In genomic region chr12:108838194-108839010, GRCh38 we compare ENCODE assay signal across 9 cellular contexts. TPM values are rescaled to one million over a fixed set of nuclear protein-coding genes. Genes with fewer than 3 reads are reported as not detected.
DNase-seq lines count a peak whose midpoint lies in the region; ATAC-seq and TF ChIP-seq lines count a peak whose summit lies in the region.
"Had no signal": no experiment of that assay in that cellular context is flagged by ENCODE, and none has a peak within 500 bp of the region (broad histone marks: within the 10 kb centered on the region; RNA-seq: fewer than 3 reads in every experiment).

No MANE protein-coding gene starts in this region.

- H3K36me3 ChIP-seq in H7 (replicated peaks; ENCODE audit: control insufficient read depth, insufficient read depth, low read length) = peaks cover 2% of the 10 kb centered on the region; the same call in 1 of the 2 replicates

- no TSS peak for BruUV-seq in Calu3 (replicated peaks; lab: Mats Ljungman, UMichigan)

- peaks cover 33% of the 10 kb centered on the region for H3K36me3 Mint-ChIP-seq in Calu3 (ENCODE audit: insufficient read depth, unreplicated experiment)
- H3K36me3 Mint-ChIP-seq in T-cell = peaks cover 20% of the 10 kb centered on the region

- H3K4me1 Mint-ChIP-seq in Calu3 (ENCODE audit: low read depth, unreplicated experiment) = peaks cover 65% of the 10 kb centered on the region
- H3K4me1 Mint-ChIP-seq in T-cell = peaks cover 32 to 46% (median 44%) of the 10 kb centered on the region in 3 donors

- DNase-seq in Calu3 = peak; percentile 94
- DNase-seq in HT1080 (ENCODE audit: low read depth) = peak; percentile 100
- DNase-seq in T-cell = peak; percentile 21 to 67 (median 42)
- peak; percentile 82 for DNase-seq in iPS DF 19.7 (ENCODE audit: low read depth, low spot score)
- peak; percentile 33 to 68 for DNase-seq in stimulated activated CD4-positive, alpha-beta T cell treated with anti-CD3 and anti-CD28 coated beads, Interleukin-12 subunit alpha, Interleukin-12 subunit beta, amount 100 ng/mL, for 24 hours (ENCODE audit: low read depth in 2 of 2)
- no peak for DNase-seq in H7

- H3K4me3 ChIP-seq in H7 (ENCODE audit: insufficient read depth, low read depth, low read length) = no peak overlapping the region

- no peaks in the 10 kb centered on the region for H3K27me3 ChIP-seq in H7 (ENCODE audit: control insufficient read depth, insufficient read depth, low read length)

- H3K9me3 Mint-ChIP-seq in Calu3 (ENCODE audit: low read depth, unreplicated experiment) = no peaks in the 10 kb centered on the region
- H3K9me3 Mint-ChIP-seq in T-cell = no peaks in the 10 kb centered on the region

- H3K27ac ChIP-seq in angular gyrus (ENCODE audit: low read depth, low read length) = peak overlapping the region; percentile 78

- H3K4me3 Mint-ChIP-seq in Calu3 (ENCODE audit: low read depth, unreplicated experiment) (peak overlapping the region; percentile 66), T-cell (peak overlapping the region; percentile 49 to 67 (median 57))

- POLR2A ChIA-PET in T-cell (lab: Charles Lee) = no interaction called here

- intact Hi-C loops in Calu3 (cut with micrococcal nuclease; ENCODE audit: unreplicated experiment) = loop anchor here (2.0 to 10.0 kb wide), 3 partner anchors 16 to 274 kb away; partner anchors contain the start of genes ALKBH2, ISCU, SART3 and UNG

- TF ChIP-seq CTCF in Calu3 (IDR thresholded peaks at IDR 0.05; ENCODE audit: unreplicated experiment) = no peak

- CTCF ChIA-PET in Calu3 (lab: Charles Lee) = interaction anchor here (0.5 to 1.3 kb wide), 4 partner anchors 9 to 326 kb away, joined by 3 to 5 read pairs (median 4); no protein-coding TSS in a partner anchor
- CTCF ChIA-PET in T-cell (lab: Charles Lee) = interaction anchor here in 1 of 2 donors (1.5 kb wide), 1 partner anchor 221 kb away, joined by 4 read pairs; no protein-coding TSS in a partner anchor

- peak overlapping the region; percentile 100 for H3K27ac Mint-ChIP-seq in Calu3 (ENCODE audit: unreplicated experiment)
- peak overlapping the region; percentile 94 for H3K27ac Mint-ChIP-seq in T-cell

- H3K27me3 Mint-ChIP-seq in Calu3 (ENCODE audit: unreplicated experiment) = no peaks in the 10 kb centered on the region
- no peaks in the 10 kb centered on the region for H3K27me3 Mint-ChIP-seq in T-cell

- ATAC-seq in GM21390 (IDR thresholded peaks at IDR 0.05; ENCODE audit: unreplicated experiment) = peak; percentile 99
- ATAC-seq in T-cell (replicated peaks in 1 of 4) = peak; percentile 84 to 99 (median 92)

RNA-seq across cellular contexts. Expression of gene SSH1, which starts 19.0 kb away (rescaled TPM):
- total RNA-seq in Calu3 (2022) (38.1 and 42.9 TPM in 2 replicates), T-cell (10 to 100 TPM; 21.8 to 40.1 (median 35.0) TPM)
- total RNA-seq in HT1080 (2014; rRNA removed; shearing (Covaris generic)) = 9.2 and 10.8 TPM in 2 replicates
- polyA plus RNA-seq in HT1080 (2015; cell fraction: cytosol; rRNA removed) = 11.6 and 13.7 TPM in 2 replicates
- 13.8 and 19.4 TPM in 2 replicates for polyA plus RNA-seq in HT1080 (2015; cell fraction: nucleus; rRNA removed)
- 6.1 and 8.7 TPM in 2 replicates for total RNA-seq in H7 (2014; rRNA removed; shearing (Covaris generic))

RNA-seq across cellular contexts. Expression of gene DAO, which starts 41.5 kb away (rescaled TPM):
- total RNA-seq in Calu3 (2022) = not detected in 2 replicates
- not detected in 2 replicates for total RNA-seq in HT1080 (2014; rRNA removed; shearing (Covaris generic))
- not detected in 2 replicates for polyA plus RNA-seq in HT1080 (2015; cell fraction: cytosol; rRNA removed)
- polyA plus RNA-seq in HT1080 (2015; cell fraction: nucleus; rRNA removed) = not detected in 2 replicates
- total RNA-seq in T-cell = not detected
- total RNA-seq in H7 (2014; rRNA removed; shearing (Covaris generic)) = not detected in 2 replicates
- total RNA-seq: glomerular endothelial cell had no signal
